ENCODE assay signal across 21 cellular contexts in the genomic region with DNA sequence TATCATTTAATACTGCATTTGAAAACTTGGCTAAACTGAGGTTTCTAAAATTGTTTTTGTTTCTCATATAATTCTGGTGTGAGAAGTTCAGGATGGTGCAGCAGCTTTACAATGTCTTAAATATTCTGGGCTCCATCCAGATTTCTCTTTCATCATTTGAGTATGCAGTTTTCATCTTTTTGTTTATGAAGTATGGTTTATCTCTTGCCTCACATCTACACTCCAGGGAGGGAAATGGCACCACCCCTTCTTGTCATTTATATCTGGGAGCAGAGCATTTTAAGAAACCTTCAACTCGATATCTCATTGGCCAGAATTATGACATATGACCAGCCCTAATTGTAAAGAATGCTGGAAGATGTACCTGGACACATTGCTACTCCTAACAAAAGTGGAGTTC. TPM values are rescaled to one million over a fixed set of nuclear protein-coding genes. Genes with fewer than 3 reads are reported as not detected.
DNase-seq lines count a peak whose midpoint lies in the region; ATAC-seq and TF ChIP-seq lines count a peak whose summit lies in the region.
"Had no signal": no experiment of that assay in that cellular context is flagged by ENCODE, and none has a peak within 500 bp of the region (broad histone marks: within the 10 kb centered on the region; RNA-seq: fewer than 3 reads in every experiment).

No MANE protein-coding gene starts in this region.

- H3K27ac ChIP-seq in CD4-positive, alpha-beta T cell (ENCODE audit: low read depth, low read length), result no peak overlapping the region
- no peak overlapping the region for H3K27ac ChIP-seq in CD8-positive, alpha-beta T cell (ENCODE audit: low read depth, low read length)
- H3K27ac ChIP-seq in body of pancreas, result no peak overlapping the region
- H3K27ac ChIP-seq: BLaER1 treated with 17β-estradiol and CSF1 and Interleukin-3, amounts not matched to agents 10 nM and 100 nM had no signal

- intact Hi-C loops in CD4-positive, alpha-beta T cell (cut with DNase I, micrococcal nuclease), result no loop called here
- intact Hi-C loops in CD8-positive, alpha-beta T cell (cut with DNase I, micrococcal nuclease), result no loop called here
- intact Hi-C loops in body of pancreas (cut with DNase I), result no loop called here

- POLR2A ChIA-PET in CD4-positive, alpha-beta T cell (lab: Charles Lee), result no interaction called here
- POLR2A ChIA-PET in CD8-positive, alpha-beta T cell (lab: Charles Lee), result no interaction called here

- CTCF ChIA-PET in CD4-positive, alpha-beta T cell (lab: Charles Lee), result no interaction called here
- CTCF ChIA-PET in CD8-positive, alpha-beta T cell (lab: Charles Lee), result no interaction called here

- no peak for TF ChIP-seq POLR2A in body of pancreas (IDR thresholded peaks at IDR 0.05)

- no peaks in the 10 kb centered on the region for H3K9me3 ChIP-seq in CD4-positive, alpha-beta T cell (ENCODE audit: control insufficient read depth, low read length)
- no peaks in the 10 kb centered on the region for H3K9me3 ChIP-seq in CD8-positive, alpha-beta T cell (ENCODE audit: low read length)
- H3K9me3 ChIP-seq in body of pancreas, result no peaks in the 10 kb centered on the region

- no peak for ATAC-seq in CD4-positive, alpha-beta T cell (ENCODE audit: poor library complexity)
- ATAC-seq in CD8-positive, alpha-beta T cell, result no peak
- no peak for ATAC-seq in body of pancreas

- no peak for DNase-seq in CD4-positive, alpha-beta T cell
- no peak for DNase-seq in CD8-positive, alpha-beta T cell
- DNase-seq in choroid plexus epithelial cell (ENCODE audit: low read depth) (peak; percentile 60), fibroblast of peridontal ligament (ENCODE audit: extremely low read depth) (peak; percentile 84), ecto neural progenitor cell (ENCODE audit: low spot score) (no peak), body of pancreas (no peak), SW480 (ENCODE audit: low spot score) (no peak), activated gamma-delta T cell (lab: John Stamatoyannopoulos, UW) (no peak)
- DNase-seq: EL; GF-D8; Karpas-422; MV-4-11; NCI-H1105 treated with DMSO at 0.1 percent for 48 hours; NCI-H2029 treated with DMSO at 0.1 percent for 48 hours; NCI-H226; NCI-H510A treated with DMSO at 0.1 percent for 48 hours; NCI-H748 treated with DMSO at 0.1 percent for 48 hours; NK-92 treated with Interleukin-12 subunit alpha and Interleukin-12 subunit beta, amount 100 ng/mL, for 24 hours; SIG-M5 had no signal

- no peaks in the 10 kb centered on the region for H3K27me3 Mint-ChIP-seq in CD4-positive, alpha-beta T cell
- no peaks in the 10 kb centered on the region for H3K27me3 Mint-ChIP-seq in CD8-positive, alpha-beta T cell (ENCODE audit: low read depth)
- H3K27me3 Mint-ChIP-seq: IgD-negative memory B cell had no signal

- no peak overlapping the region for H3K4me3 Mint-ChIP-seq in CD4-positive, alpha-beta T cell
- no peak overlapping the region for H3K4me3 Mint-ChIP-seq in CD8-positive, alpha-beta T cell
- H3K4me3 Mint-ChIP-seq: IgD-negative memory B cell had no signal

- H3K27ac Mint-ChIP-seq in CD4-positive, alpha-beta T cell, result peak overlapping the region; percentile 42
- peak overlapping the region; percentile 10 for H3K27ac Mint-ChIP-seq in CD8-positive, alpha-beta T cell

- H3K36me3 Mint-ChIP-seq in CD4-positive, alpha-beta T cell (ENCODE audit: low read depth), result peaks cover 78% of the 10 kb centered on the region
- peaks cover 61% of the 10 kb centered on the region for H3K36me3 Mint-ChIP-seq in CD8-positive, alpha-beta T cell

- H3K4me1 ChIP-seq in CD8-positive, alpha-beta T cell (ENCODE audit: insufficient read depth, low read length), result no peaks in the 10 kb centered on the region
- no peaks in the 10 kb centered on the region for H3K4me1 ChIP-seq in body of pancreas

- H3K9me3 Mint-ChIP-seq in CD4-positive, alpha-beta T cell, result peaks cover 2% of the 10 kb centered on the region
- peaks cover 3% of the 10 kb centered on the region for H3K9me3 Mint-ChIP-seq in CD8-positive, alpha-beta T cell

- no peak overlapping the region for H3K4me3 ChIP-seq in CD8-positive, alpha-beta T cell (ENCODE audit: low read depth, low read length)
- H3K4me3 ChIP-seq in choroid plexus epithelial cell (ENCODE audit: low read depth, low read length), result no peak overlapping the region
- no peak overlapping the region for H3K4me3 ChIP-seq in body of pancreas
- H3K4me3 ChIP-seq: BLaER1 treated with 17β-estradiol and CSF1 and Interleukin-3, amounts not matched to agents 10 nM and 100 nM had no signal

- H3K4me1 Mint-ChIP-seq in CD4-positive, alpha-beta T cell (ENCODE audit: low read depth), result no peaks in the 10 kb centered on the region
- H3K4me1 Mint-ChIP-seq in CD8-positive, alpha-beta T cell (ENCODE audit: low read depth), result no peaks in the 10 kb centered on the region

- WGBS in body of pancreas, 2 donors, result 75 to 94% methylated on average over 1 of the region's 1 CpG

- no peaks in the 10 kb centered on the region for H3K27me3 ChIP-seq in CD4-positive, alpha-beta T cell (ENCODE audit: control insufficient read depth, insufficient read depth, low read length)
- no peaks in the 10 kb centered on the region for H3K27me3 ChIP-seq in CD8-positive, alpha-beta T cell (ENCODE audit: insufficient read depth, low read length)
- H3K27me3 ChIP-seq in body of pancreas, result no peaks in the 10 kb centered on the region
- H3K27me3 ChIP-seq: BLaER1 treated with 17β-estradiol and CSF1 and Interleukin-3, amounts not matched to agents 10 nM and 100 nM had no signal

- no peak for TF ChIP-seq CTCF in CD4-positive, alpha-beta T cell (IDR thresholded peaks at IDR 0.05)
- TF ChIP-seq CTCF in CD8-positive, alpha-beta T cell (IDR thresholded peaks at IDR 0.05), result no peak
- TF ChIP-seq CTCF in choroid plexus epithelial cell (conservative IDR thresholded peaks at IDR 0.05; ENCODE audit: low read depth, low read length) (no peak), body of pancreas (IDR thresholded peaks at IDR 0.05) (no peak)

- H3K36me3 ChIP-seq in CD8-positive, alpha-beta T cell (ENCODE audit: insufficient read depth, low read length), result peaks cover 14% of the 10 kb centered on the region
- H3K36me3 ChIP-seq in body of pancreas (replicated peaks in 1 of 2; ENCODE audit: insufficient read depth in 1 of 2, low read depth in 2 of 2), result peaks cover 0 to 8% of the 10 kb centered on the region in 2 donors

RNA-seq across cellular contexts. Expression of a gene that starts 24.3 kb away (rescaled TPM):
- 10 to 100 TPM; 14.6 to 16.1 TPM for total RNA-seq in CD4-positive, alpha-beta T cell
- total RNA-seq in CD8-positive, alpha-beta T cell, result 10 to 100 TPM; 14.0 to 14.5 TPM
- 10 to 100 TPM in 1 of 2 donors, 1 to 10 TPM in 1; 2.3 to 11.4 TPM for total RNA-seq in body of pancreas

RNA-seq across cellular contexts. Expression of a gene that starts 31.7 kb away (rescaled TPM):
- 1 to 10 TPM; 7.0 to 8.6 TPM for total RNA-seq in CD4-positive, alpha-beta T cell
- 1 to 10 TPM; 6.8 to 7.1 TPM for total RNA-seq in CD8-positive, alpha-beta T cell
- 10 to 100 TPM; 12.5 to 16.5 TPM for total RNA-seq in body of pancreas

RNA-seq across cellular contexts. Expression of a gene that starts 35.4 kb away (rescaled TPM):
- 10 to 100 TPM; 68.4 to 82.1 TPM for total RNA-seq in CD4-positive, alpha-beta T cell
- 10 to 100 TPM; 61.0 to 62.0 TPM for total RNA-seq in CD8-positive, alpha-beta T cell
- 10 to 100 TPM; 33.2 to 62.3 TPM for total RNA-seq in body of pancreas

RNA-seq across cellular contexts. Expression of a gene that starts 36.6 kb away (rescaled TPM):
- 100 to 1,000 TPM; 110 to 111 TPM for total RNA-seq in CD4-positive, alpha-beta T cell
- total RNA-seq in CD8-positive, alpha-beta T cell, result 100 to 1,000 TPM; 102 to 109 TPM
- total RNA-seq in body of pancreas, result 10 to 100 TPM; 31.6 to 43.8 TPM

Comparison
In these comparisons a context has a peak if more than half of its experiments do, and no peak if none do; other contexts are left out.
1. DNase-seq: peak in choroid plexus epithelial cell (single experiment) and fibroblast of peridontal ligament (single experiment); none in CD4-positive, alpha-beta T cell (0 of 10), CD8-positive, alpha-beta T cell (0 of 7), ecto neural progenitor cell (single experiment), body of pancreas (0 of 4), SW480 (single experiment) and activated gamma-delta T cell (single experiment).